ENCODE assay signal across 21 cellular contexts in the genomic region with DNA sequence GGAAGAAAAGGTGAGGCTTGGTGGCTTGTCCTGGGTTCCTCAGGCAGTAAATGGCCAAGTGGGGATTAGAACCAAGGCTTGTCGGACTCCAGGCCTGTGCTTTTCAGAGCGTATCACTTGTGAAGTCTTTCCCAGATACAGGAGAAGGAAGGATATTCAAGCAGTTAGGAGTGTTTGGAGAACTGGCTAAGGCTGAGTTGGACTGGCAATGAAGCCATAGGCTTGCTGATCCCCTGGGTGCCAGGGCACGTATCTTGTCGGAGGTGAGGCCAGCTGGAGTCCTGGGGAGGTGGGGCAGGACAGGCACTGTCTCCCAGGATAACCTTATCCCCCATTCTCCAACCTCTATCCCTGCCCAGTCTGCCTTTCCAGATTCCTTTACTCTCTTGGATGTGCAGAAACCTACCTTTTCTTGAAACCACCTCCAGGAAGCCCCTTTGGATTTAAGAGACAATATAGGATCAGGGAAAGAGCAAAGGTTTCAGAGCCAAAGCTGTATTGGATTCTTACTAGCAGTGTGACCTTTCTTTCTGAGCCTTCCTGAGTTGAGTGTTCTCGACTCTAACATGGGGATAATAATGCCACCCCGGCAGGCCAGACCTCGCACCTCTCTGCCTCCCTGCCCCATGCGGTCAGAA.
"Had no signal": no experiment of that assay in that cellular context is flagged by ENCODE, and none has a peak within 500 bp of the region (broad histone marks: within the 10 kb centered on the region; RNA-seq: fewer than 3 reads in every experiment).

No MANE protein-coding gene starts in this region.

- H3K36me3 ChIP-seq: neural progenitor cell, thyroid gland had no signal

- H3K36me3 Mint-ChIP-seq: activated CD8-positive, alpha-beta memory T cell treated with anti-CD3 and anti-CD28 coated beads, Interleukin-2, amount 10 ng/mL, durations not matched to agents 7 days and 5 days had no signal

- ATAC-seq: activated CD8-positive, alpha-beta memory T cell treated with anti-CD3 and anti-CD28 coated beads, Interleukin-2, amount 10 ng/mL, durations not matched to agents 7 days and 5 days; activated CD8-positive, alpha-beta T cell treated with anti-CD3 and anti-CD28 coated beads for 36 hours; activated naive CD8-positive, alpha-beta T cell treated with anti-CD3 and anti-CD28 coated beads, Interleukin-2, amount 50 U/mL, for 24 hours; esophagus mucosa had no signal

- H3K27ac Mint-ChIP-seq: activated CD4-positive, alpha-beta T cell treated with anti-CD3 and anti-CD28 coated beads, Interleukin-2, amount 10 ng/mL, durations not matched to agents 24 days and 14 days; activated CD8-positive, alpha-beta memory T cell treated with anti-CD3 and anti-CD28 coated beads, Interleukin-2, amount 10 ng/mL, durations not matched to agents 7 days and 5 days; activated CD8-positive, alpha-beta T cell treated with anti-CD3 and anti-CD28 coated beads for 36 hours; dendritic cell treated with granulocyte-macrophage colony-stimulating factor and Interleukin-4, amounts not matched to agents 40 ng/mL and 50 ng/mL, for 4 days; neural progenitor cell; progenitor cell of endocrine pancreas had no signal

- H3K27me3 Mint-ChIP-seq: activated CD4-positive, alpha-beta T cell treated with anti-CD3 and anti-CD28 coated beads, Interleukin-2, amount 10 ng/mL, durations not matched to agents 24 days and 14 days; activated CD8-positive, alpha-beta memory T cell treated with anti-CD3 and anti-CD28 coated beads, Interleukin-2, amount 10 ng/mL, durations not matched to agents 7 days and 5 days; activated CD8-positive, alpha-beta T cell treated with anti-CD3 and anti-CD28 coated beads for 36 hours; activated naive CD8-positive, alpha-beta T cell treated with anti-CD3 and anti-CD28 coated beads, Interleukin-2, amount 50 U/mL, for 24 hours had no signal

- FAIRE-seq: frontal cortex, urothelium cell line had no signal

- DNase-seq: activated CD4-positive, alpha-beta T cell treated with anti-CD3 and anti-CD28 coated beads, Interleukin-2, amount 10 ng/mL, durations not matched to agents 24 days and 14 days; activated CD8-positive, alpha-beta memory T cell treated with anti-CD3 and anti-CD28 coated beads, Interleukin-2, amount 10 ng/mL, durations not matched to agents 7 days and 5 days; activated CD8-positive, alpha-beta T cell treated with anti-CD3 and anti-CD28 coated beads for 36 hours; activated gamma-delta T cell; activated naive CD4-positive, alpha-beta T cell treated with anti-CD3 and anti-CD28 coated beads, Interleukin-2, amount 50 U/mL, for 16 hours; activated naive CD8-positive, alpha-beta T cell treated with anti-CD3 and anti-CD28 coated beads, Interleukin-2, amount 50 U/mL, for 24 hours; activated T-cell treated with anti-CD3 and anti-CD28 coated beads for 4 hours; effector CD4-positive, alpha-beta T cell; hippocampal formation; left ventricle myocardium inferior; stimulated activated CD4-positive, alpha-beta T cell treated with anti-CD3 and anti-CD28 coated beads, Interleukin-2, amount 100 ng/mL, for 48 hours; stimulated activated CD8-positive, alpha-beta memory T cell treated with anti-CD3 and anti-CD28 coated beads, Interleukin-4, amount 100 ng/mL, for 48 hours; stimulated activated naive CD4-positive, alpha-beta T cell treated with Interleukin-2 at 50 U/mL for 16 hours; substantia nigra; thyroid gland had no signal

- H3K9me3 Mint-ChIP-seq: activated CD4-positive, alpha-beta T cell treated with anti-CD3 and anti-CD28 coated beads, Interleukin-2, amount 10 ng/mL, durations not matched to agents 24 days and 14 days; activated CD8-positive, alpha-beta T cell treated with anti-CD3 and anti-CD28 coated beads for 36 hours; activated naive CD8-positive, alpha-beta T cell treated with anti-CD3 and anti-CD28 coated beads, Interleukin-2, amount 50 U/mL, for 24 hours; dendritic cell treated with granulocyte-macrophage colony-stimulating factor and Interleukin-4, amounts not matched to agents 40 ng/mL and 50 ng/mL, for 4 days; neural progenitor cell had no signal

- H3K27ac ChIP-seq: left ventricle myocardium inferior, neural progenitor cell, thyroid gland had no signal

- H3K4me1 Mint-ChIP-seq: activated CD4-positive, alpha-beta T cell treated with anti-CD3 and anti-CD28 coated beads, Interleukin-2, amount 10 ng/mL, durations not matched to agents 24 days and 14 days; activated CD8-positive, alpha-beta memory T cell treated with anti-CD3 and anti-CD28 coated beads, Interleukin-2, amount 10 ng/mL, durations not matched to agents 7 days and 5 days; activated naive CD8-positive, alpha-beta T cell treated with anti-CD3 and anti-CD28 coated beads, Interleukin-2, amount 50 U/mL, for 24 hours had no signal

- H3K27me3 ChIP-seq: neural progenitor cell, thyroid gland had no signal

- H3K4me2 ChIP-seq: neural progenitor cell had no signal

- H3K9me3 ChIP-seq: left ventricle myocardium inferior, thyroid gland had no signal

- H3K4me1 ChIP-seq: left ventricle myocardium inferior had no signal

- H3K4me3 Mint-ChIP-seq: activated CD4-positive, alpha-beta T cell treated with anti-CD3 and anti-CD28 coated beads, Interleukin-2, amount 10 ng/mL, durations not matched to agents 24 days and 14 days; activated CD8-positive, alpha-beta memory T cell treated with anti-CD3 and anti-CD28 coated beads, Interleukin-2, amount 10 ng/mL, durations not matched to agents 7 days and 5 days; activated CD8-positive, alpha-beta T cell treated with anti-CD3 and anti-CD28 coated beads for 36 hours; activated naive CD8-positive, alpha-beta T cell treated with anti-CD3 and anti-CD28 coated beads, Interleukin-2, amount 50 U/mL, for 24 hours; dendritic cell treated with granulocyte-macrophage colony-stimulating factor and Interleukin-4, amounts not matched to agents 40 ng/mL and 50 ng/mL, for 4 days; neural progenitor cell had no signal

- H3K4me3 ChIP-seq: left ventricle myocardium inferior, neural progenitor cell, thyroid gland had no signal
